Comparison of ENCODE assay signal across 10 cellular contexts in genomic region chr5:172854451-172854871, GRCh38. TPM values are rescaled to one million over a fixed set of nuclear protein-coding genes. Genes with fewer than 3 reads are reported as not detected.
DNase-seq lines count a peak whose midpoint lies in the region; ATAC-seq and TF ChIP-seq lines count a peak whose summit lies in the region.
"Had no signal": no experiment of that assay in that cellular context is flagged by ENCODE, and none has a peak within 500 bp of the region (broad histone marks: within the 10 kb centered on the region; RNA-seq: fewer than 3 reads in every experiment).

No MANE protein-coding gene starts in this region.

- peaks cover 93% of the 10 kb centered on the region for H3K79me2 ChIP-seq in GM23338 (replicated peaks; ENCODE audit: insufficient read depth)

- DNase-seq in Caki2 (ENCODE audit: low read depth) (peak; percentile 62), amniotic epithelial cell (ENCODE audit: low read depth) (peak; percentile 46), left colon (peak; percentile 66 to 78), spleen (no peak), AML-193 (lab: John Stamatoyannopoulos, UW) (no peak), KG1 (lab: John Stamatoyannopoulos, UW) (no peak), NCI-H1092 treated with DMSO at 0.1 percent for 48 hours (lab: John Stamatoyannopoulos, UW) (no peak), GM23338 (ENCODE audit: low spot score) (no peak)
- DNase-seq: cortex of kidney had no signal

- peaks cover 12% of the 10 kb centered on the region for H3K36me3 Mint-ChIP-seq in GM23338 (ENCODE audit: low read depth)

- H3K9me3 ChIP-seq in spleen = no peaks in the 10 kb centered on the region

- H3K36me3 ChIP-seq in spleen (peaks cover 0 to 61% (median 0%) of the 10 kb centered on the region in 6 donors), GM23338 (ENCODE audit: insufficient read depth) (no peaks in the 10 kb centered on the region; the same call in 1 of the 2 replicates)

- in situ Hi-C loops in Caki2 (cut with HindIII; ENCODE audit: low pct_unique_long_range_greater_than_20kb, low sequenced_read_pairs) = no loop called here

- H3K4me2 ChIP-seq in GM23338 = no peak overlapping the region

- H3K9me3 Mint-ChIP-seq in GM23338 = no peaks in the 10 kb centered on the region; the same call in 2 of the 3 replicates

- H3K27ac ChIP-seq in spleen (peak overlapping the region in 6 of 8 donors; percentile 0 to 81 (median 72)), GM23338 (ENCODE audit: low read depth) (no peak overlapping the region)
- H3K27ac ChIP-seq: HL-60 had no signal

- peak; percentile 50 for ATAC-seq in left colon
- no peak for ATAC-seq in GM23338

- H3K27me3 Mint-ChIP-seq in GM23338 (ENCODE audit: insufficient read depth, low read depth, poor library complexity) = peaks cover 14% of the 10 kb centered on the region

- no peaks in the 10 kb centered on the region for H3K9me2 ChIP-seq in GM23338 (ENCODE audit: insufficient read depth)

- no peaks in the 10 kb centered on the region for H3F3A ChIP-seq in GM23338 (replicated peaks; ENCODE audit: low read depth)

- H3K4me1 ChIP-seq in spleen = peaks cover 20 to 100% (median 84%) of the 10 kb centered on the region in 6 donors
- peaks cover 7% of the 10 kb centered on the region; the same call in 1 of the 2 replicates for H3K4me1 ChIP-seq in GM23338 (ENCODE audit: insufficient read depth)

- H3K27me3 ChIP-seq in spleen (replicated peaks in 1 of 7) (no peaks in the 10 kb centered on the region), GM23338 (ENCODE audit: insufficient read depth) (no peaks in the 10 kb centered on the region)

- no peak overlapping the region for H3K27ac Mint-ChIP-seq in GM23338

- H3K4me1 Mint-ChIP-seq in GM23338 = peaks cover 43% of the 10 kb centered on the region

- H3K4me3 Mint-ChIP-seq in GM23338 = no peak overlapping the region

- no peak overlapping the region for H2AFZ ChIP-seq in GM23338

- H3K4me3 ChIP-seq in spleen (no peak overlapping the region), GM23338 (no peak overlapping the region)

- TF ChIP-seq POLR2A in spleen (IDR thresholded peaks at IDR 0.05) = no peak

- intact Hi-C loops in left colon (cut with DNase I, micrococcal nuclease) (loop anchor here in 1 of 2 donors (10.0 kb wide), 1 partner anchor 50 kb away; no protein-coding TSS in a partner anchor), spleen (cut with DNase I; ENCODE audit: low total_unique reads) (no loop called here)

- 67 to 82% (median 75%) methylated on average over 12 of the region's 12 CpGs for WGBS in spleen, 5 donors

- peaks cover 23% of the 10 kb centered on the region for H4K20me1 ChIP-seq in GM23338 (replicated peaks; ENCODE audit: insufficient read depth)

- TF ChIP-seq CTCF in spleen (IDR thresholded peaks at IDR 0.05 in 8 of 11, conservative IDR thresholded peaks at IDR 0.05 in 3 of 11) (no peak), GM23338 (conservative IDR thresholded peaks at IDR 0.05; ENCODE audit: low read depth in 2 of 2) (no peak)

TF ChIP-seq in GM23338, 12 proteins besides CTCF, POLR2A, EP300 and RAD21 (continues in another document):
- TF ChIP-seq ZNF462 (CRISPR knock-in tag; IDR thresholded peaks at IDR 0.05) (no peak), EZH2 (IDR thresholded peaks at IDR 0.05; ENCODE audit: low read depth, unreplicated experiment) (no peak), ZNF331 (CRISPR knock-in tag; IDR thresholded peaks at IDR 0.05; ENCODE audit: low read depth) (no peak), ZNF114 (CRISPR knock-in tag; IDR thresholded peaks at IDR 0.05) (no peak), CREB1 (CRISPR knock-in tag; IDR thresholded peaks at IDR 0.05; ENCODE audit: low read depth) (no peak), NANOG (IDR thresholded peaks at IDR 0.05; ENCODE audit: borderline replicate concordance) (no peak), POLR2AphosphoS5 (IDR thresholded peaks at IDR 0.05; ENCODE audit: low read depth) (no peak), REST (IDR thresholded peaks at IDR 0.05; ENCODE audit: unreplicated experiment) (no peak)

RNA-seq across cellular contexts. Expression of gene ERGIC1, which starts 20.4 kb away (rescaled TPM):
- 76.3 and 84.8 TPM in 2 replicates for total RNA-seq in Caki2 (2014; rRNA removed; shearing (Covaris generic); ENCODE audit: low replicate concordance)
- total RNA-seq in left colon (100 to 1,000 TPM; 201 to 223 TPM), spleen (100 to 1,000 TPM in 6 of 7 donors, 10 to 100 TPM in 1; 96.6 to 166 (median 143) TPM)
- polyA plus RNA-seq in spleen (10 to 100 TPM; 36.9 to 84.6 (median 46.8) TPM), GM23338 (2016; fragmentation: Nextera tagmentation; extraction: Ambion mirVana) (21.2 and 25.2 TPM in 2 replicates)
- 92.2 and 99.9 TPM in 2 replicates for total RNA-seq in GM23338 (2014; rRNA removed; shearing (Covaris generic))

Comparison
In these comparisons a context has a peak if more than half of its experiments do, and no peak if none do; other contexts are left out.
1. DNase-seq: peak in Caki2 (single experiment), amniotic epithelial cell (single experiment) and left colon (2 of 2); none in spleen (single experiment), AML-193 (0 of 2), KG1 (single experiment), NCI-H1092 treated with DMSO at 0.1 percent for 48 hours (single experiment) and GM23338 (single experiment).